ENCODE assay signal across 20 cellular contexts in genomic region chr21:31725202-31725840, GRCh38. TPM values are rescaled to one million over a fixed set of nuclear protein-coding genes. Genes with fewer than 3 reads are reported as not detected.
DNase-seq lines count a peak whose midpoint lies in the region; ATAC-seq and TF ChIP-seq lines count a peak whose summit lies in the region.
"Had no signal": no experiment of that assay in that cellular context is flagged by ENCODE, and none has a peak within 500 bp of the region (broad histone marks: within the 10 kb centered on the region; RNA-seq: fewer than 3 reads in every experiment).

No MANE protein-coding gene starts in this region.

- H3K4me2 ChIP-seq in DOHH2 (ENCODE audit: low read length), result peak overlapping the region; percentile 29; the same call in 1 of the 2 replicates
- H3K4me2 ChIP-seq: smooth muscle cell had no signal

- intact Hi-C loops in activated T-helper 1 cell treated with anti-CD3 and anti-CD28 coated beads, Interleukin-12 subunit alpha, Interleukin-12 subunit beta, Interleukin-2, Interleukin-4 antibody, amounts not matched to agents 30 ng/mL and 10 ng/mL and 1 ng/mL, durations not matched to agents 14 hours and 24 hours and 36 hours (cut with micrococcal nuclease), result loop anchor here (2.0 to 5.0 kb wide), 2 partner anchors 23 to 593 kb away; no protein-coding TSS in a partner anchor

- no peak for DNase-seq in activated T-helper 1 cell treated with anti-CD3 and anti-CD28 coated beads, Interleukin-12 subunit alpha, Interleukin-12 subunit beta, Interleukin-2, Interleukin-4 antibody, amounts not matched to agents 30 ng/mL and 10 ng/mL and 1 ng/mL, durations not matched to agents 14 hours and 24 hours and 36 hours (ENCODE audit: low spot score)
- no peak for DNase-seq in nephron progenitor cell
- no peak for DNase-seq in SJCRH30
- DNase-seq: amygdala; effector memory CD4-positive, alpha-beta T cell; H9; heart right ventricle; MG63; NCI-H1694; NCI-H446 treated with DMSO at 0.1 percent for 48 hours; SHP77; tibial artery had no signal

- peaks cover 34% of the 10 kb centered on the region for H3K4me1 Mint-ChIP-seq in activated T-helper 1 cell treated with anti-CD3 and anti-CD28 coated beads, Interleukin-12 subunit alpha, Interleukin-12 subunit beta, Interleukin-2, Interleukin-4 antibody, amounts not matched to agents 30 ng/mL and 10 ng/mL and 1 ng/mL, durations not matched to agents 14 hours and 24 hours and 36 hours (ENCODE audit: low read depth)
- peaks cover 8% of the 10 kb centered on the region for H3K4me1 Mint-ChIP-seq in nephron progenitor cell

- CTCF ChIA-PET in HEK293 (lab: Yijun Ruan, JAX), result no interaction called here

- H3K27ac ChIP-seq in DOHH2 (ENCODE audit: low read depth, low read length), result no peak overlapping the region
- H3K27ac ChIP-seq in HEK293 (ENCODE audit: extremely low read depth, low read depth, low read length), result no peak overlapping the region
- H3K27ac ChIP-seq in SJCRH30, result no peak overlapping the region
- H3K27ac ChIP-seq: heart right ventricle, tibial artery had no signal

- no peaks in the 10 kb centered on the region for H3K9me3 Mint-ChIP-seq in activated T-helper 1 cell treated with anti-CD3 and anti-CD28 coated beads, Interleukin-12 subunit alpha, Interleukin-12 subunit beta, Interleukin-2, Interleukin-4 antibody, amounts not matched to agents 30 ng/mL and 10 ng/mL and 1 ng/mL, durations not matched to agents 14 hours and 24 hours and 36 hours
- peaks cover 10% of the 10 kb centered on the region for H3K9me3 Mint-ChIP-seq in nephron progenitor cell
- H3K9me3 Mint-ChIP-seq: H9; T-helper 2 cell treated with Interferon-gamma antibody and Interleukin-4, amounts not matched to agents 5 μg/mL and 100 μg/mL, for 36 hours had no signal

- H3K9me2 ChIP-seq in DOHH2 (replicated peaks; ENCODE audit: control insufficient read depth, low read length), result no peaks in the 10 kb centered on the region

- TF ChIP-seq CTCF in DOHH2 (IDR thresholded peaks at IDR 0.05; ENCODE audit: low read depth, low read length, poor library complexity, severe bottlenecking) (no peak), HEK293 (tag by site-specific recombination; IDR thresholded peaks at IDR 0.05) (no peak), nephron progenitor cell (IDR thresholded peaks at IDR 0.05) (no peak)

- H3K27ac Mint-ChIP-seq in activated T-helper 1 cell treated with anti-CD3 and anti-CD28 coated beads, Interleukin-12 subunit alpha, Interleukin-12 subunit beta, Interleukin-2, Interleukin-4 antibody, amounts not matched to agents 30 ng/mL and 10 ng/mL and 1 ng/mL, durations not matched to agents 14 hours and 24 hours and 36 hours, result peak overlapping the region; percentile 78
- H3K27ac Mint-ChIP-seq in nephron progenitor cell, result peak overlapping the region; percentile 1
- H3K27ac Mint-ChIP-seq: T-helper 2 cell treated with Interferon-gamma antibody and Interleukin-4, amounts not matched to agents 5 μg/mL and 100 μg/mL, for 36 hours had no signal

- ATAC-seq in GM21825 (IDR thresholded peaks at IDR 0.05; ENCODE audit: unreplicated experiment), result no peak
- no peak for ATAC-seq in HG02798 (IDR thresholded peaks at IDR 0.05; ENCODE audit: poor library complexity, unreplicated experiment)
- ATAC-seq: heart right ventricle had no signal

- peaks cover 7% of the 10 kb centered on the region; the same call in 1 of the 2 replicates for H3F3A ChIP-seq in DOHH2 (ENCODE audit: control insufficient read depth, insufficient read depth)

- peaks cover 73% of the 10 kb centered on the region for H4K20me1 ChIP-seq in DOHH2 (ENCODE audit: control insufficient read depth, insufficient read depth, low read depth, low read length)

- H3K4me3 ChIP-seq in DOHH2 (ENCODE audit: low read length) (no peak overlapping the region), HEK293 (ENCODE audit: low read depth, low read length) (no peak overlapping the region), SJCRH30 (no peak overlapping the region)
- H3K4me3 ChIP-seq: heart right ventricle, lung, MG63, smooth muscle cell, tibial artery had no signal

- no peaks in the 10 kb centered on the region for H3K27me3 Mint-ChIP-seq in activated T-helper 1 cell treated with anti-CD3 and anti-CD28 coated beads, Interleukin-12 subunit alpha, Interleukin-12 subunit beta, Interleukin-2, Interleukin-4 antibody, amounts not matched to agents 30 ng/mL and 10 ng/mL and 1 ng/mL, durations not matched to agents 14 hours and 24 hours and 36 hours (ENCODE audit: insufficient read depth)
- no peaks in the 10 kb centered on the region for H3K27me3 Mint-ChIP-seq in nephron progenitor cell (ENCODE audit: low read depth, poor library complexity)
- H3K27me3 Mint-ChIP-seq: progenitor cell of endocrine pancreas had no signal

- peaks cover 100% of the 10 kb centered on the region for H3K79me2 ChIP-seq in DOHH2 (ENCODE audit: control insufficient read depth, low read length)

- peaks cover 10% of the 10 kb centered on the region for H3K36me3 Mint-ChIP-seq in activated T-helper 1 cell treated with anti-CD3 and anti-CD28 coated beads, Interleukin-12 subunit alpha, Interleukin-12 subunit beta, Interleukin-2, Interleukin-4 antibody, amounts not matched to agents 30 ng/mL and 10 ng/mL and 1 ng/mL, durations not matched to agents 14 hours and 24 hours and 36 hours (ENCODE audit: low read depth)
- peaks cover 44% of the 10 kb centered on the region for H3K36me3 Mint-ChIP-seq in nephron progenitor cell (ENCODE audit: low read depth)

- POLR2A ChIA-PET in HEK293 (lab: Yijun Ruan, JAX), result no interaction called here

- H3K4me1 ChIP-seq in DOHH2 (ENCODE audit: control insufficient read depth, low read length) (peaks cover 78% of the 10 kb centered on the region), HEK293 (ENCODE audit: control insufficient read depth, insufficient read depth, low read length) (peaks cover 25% of the 10 kb centered on the region), SJCRH30 (peaks cover 11% of the 10 kb centered on the region; the same call in 1 of the 2 replicates)

- peak overlapping the region; percentile 49 for H3K4me3 Mint-ChIP-seq in activated T-helper 1 cell treated with anti-CD3 and anti-CD28 coated beads, Interleukin-12 subunit alpha, Interleukin-12 subunit beta, Interleukin-2, Interleukin-4 antibody, amounts not matched to agents 30 ng/mL and 10 ng/mL and 1 ng/mL, durations not matched to agents 14 hours and 24 hours and 36 hours
- no peak overlapping the region for H3K4me3 Mint-ChIP-seq in nephron progenitor cell
- H3K4me3 Mint-ChIP-seq: H9; T-helper 2 cell treated with Interferon-gamma antibody and Interleukin-4, amounts not matched to agents 5 μg/mL and 100 μg/mL, for 36 hours had no signal

- H3K36me3 ChIP-seq in DOHH2 (ENCODE audit: control insufficient read depth, low read length) (peaks cover 68% of the 10 kb centered on the region), HEK293 (ENCODE audit: control insufficient read depth in 2 of 2, insufficient read depth in 1 of 2, low read length in 2 of 2) (no peaks in the 10 kb centered on the region; a peak in 1 of 3 replicates), SJCRH30 (peaks cover 30% of the 10 kb centered on the region)

- H3K27me3 ChIP-seq in DOHH2 (ENCODE audit: control insufficient read depth, low read length) (no peaks in the 10 kb centered on the region), SJCRH30 (no peaks in the 10 kb centered on the region)
- H3K27me3 ChIP-seq: heart right ventricle, MG63, tibial artery had no signal

- H3K9me3 ChIP-seq in DOHH2 (ENCODE audit: control insufficient read depth, insufficient read depth, low read length) (no peaks in the 10 kb centered on the region), HEK293 (ENCODE audit: control insufficient read depth, insufficient read depth, low read depth, low read length) (no peaks in the 10 kb centered on the region), SJCRH30 (replicated peaks) (no peaks in the 10 kb centered on the region)
- H3K9me3 ChIP-seq: heart right ventricle, MG63, tibial artery had no signal

TF ChIP-seq in HEK293, 187 proteins besides CTCF, POLR2A, EP300 and RAD21:
- TF ChIP-seq ZNF274 (IDR thresholded peaks at IDR 0.05; ENCODE audit: low read length), result no peak
- TF ChIP-seq ZNF274 (tag by site-specific recombination; IDR thresholded peaks at IDR 0.05; ENCODE audit: borderline replicate concordance), result no peak
- TF ChIP-seq ZBTB44 (tag by site-specific recombination; IDR thresholded peaks at IDR 0.05), result 0 out of 2 replicates have a peak, but pooled peaks have one; percentile 43
- 0 out of 2 replicates have a peak, but pooled peaks have one; percentile 12 for TF ChIP-seq ZNF558 (tag by site-specific recombination; IDR thresholded peaks at IDR 0.05)
- TF ChIP-seq AEBP2 (tag by site-specific recombination; IDR thresholded peaks at IDR 0.05; ENCODE audit: borderline replicate concordance), result no peak
- 0 out of 2 replicates have a peak, but pooled peaks have one; percentile 21 for TF ChIP-seq ZNF629 (tag by site-specific recombination; IDR thresholded peaks at IDR 0.05)
- no peak for TF ChIP-seq ZFP3 (tag by site-specific recombination; IDR thresholded peaks at IDR 0.05; ENCODE audit: low read depth)

RNA-seq across cellular contexts. Expression of gene SCAF4, which starts 6.6 kb away (rescaled TPM):
- 66.1 and 70.6 TPM in 2 replicates for total RNA-seq in activated T-helper 1 cell treated with anti-CD3 and anti-CD28 coated beads, Interleukin-12 subunit alpha, Interleukin-12 subunit beta, Interleukin-2, Interleukin-4 antibody, amounts not matched to agents 30 ng/mL and 10 ng/mL and 1 ng/mL, durations not matched to agents 14 hours and 24 hours and 36 hours
- 25.1 and 32.7 TPM in 2 replicates for total RNA-seq in SJCRH30 (2014; rRNA removed; shearing (Covaris generic))
